Comparison of ENCODE assay signal across 8 cellular contexts in genomic region chr13:38350114-38350617, GRCh38. TPM values are rescaled to one million over a fixed set of nuclear protein-coding genes. Genes with fewer than 3 reads are reported as not detected.
DNase-seq lines count a peak whose midpoint lies in the region; ATAC-seq and TF ChIP-seq lines count a peak whose summit lies in the region.

No MANE protein-coding gene starts in this region.

- H3K4me1 ChIP-seq in Panc1 (ENCODE audit: control insufficient read depth, insufficient read depth, low read length) (peaks cover 8% of the 10 kb centered on the region; the same call in 1 of the 2 replicates), heart left ventricle (peaks cover 0 to 27% (median 17%) of the 10 kb centered on the region in 12 donors), psoas muscle (peaks cover 18% of the 10 kb centered on the region)

- peak overlapping the region; percentile 91 for H3K4me3 ChIP-seq in AG04450 (ENCODE audit: low read depth, low read length)
- H3K4me3 ChIP-seq in Panc1 (ENCODE audit: low read depth in 2 of 2, low read length in 2 of 2), result peak overlapping the region; percentile 78 to 97
- peak overlapping the region; percentile 62 to 88 (median 81) for H3K4me3 ChIP-seq in heart left ventricle
- peak overlapping the region; percentile 90 for H3K4me3 ChIP-seq in psoas muscle

- peaks cover 52% of the 10 kb centered on the region for H3K4me1 Mint-ChIP-seq in activated naive CD4-positive, alpha-beta T cell treated with anti-CD3 and anti-CD28 coated beads, Interleukin-2, amount 50 U/mL, for 24 hours

- intact Hi-C loops in Panc1 (cut with micrococcal nuclease; ENCODE audit: unreplicated experiment) (no loop called here), heart left ventricle (cut with DNase I) (no loop called here), psoas muscle (cut with DNase I) (no loop called here)

- 0 to 1% (median 1%) methylated on average over 14 to 19 of the region's 19 CpGs for WGBS in heart left ventricle, 4 donors
- WGBS in psoas muscle, 3 donors, result 0 to 1% (median 0%) methylated on average over 19 of the region's 19 CpGs

- DNase-seq in AG04450 (ENCODE audit: low read depth, low spot score), result no peak
- no peak for DNase-seq in Panc1 (ENCODE audit: low read depth, low spot score)
- peak in 4 of 5 donors; percentile 50 to 72 (median 58) for DNase-seq in heart left ventricle
- peak; percentile 56 to 73 for DNase-seq in psoas muscle
- DNase-seq in retina, result no peak

- no peak for TF ChIP-seq POLR2A in heart left ventricle (IDR thresholded peaks at IDR 0.05)

- H3K4me3 Mint-ChIP-seq in activated naive CD4-positive, alpha-beta T cell treated with anti-CD3 and anti-CD28 coated beads, Interleukin-2, amount 50 U/mL, for 24 hours, result peak overlapping the region; percentile 95

- in situ Hi-C loops in Panc1 (cut with HindIII; ENCODE audit: low pct_unique_long_range_greater_than_20kb, low sequenced_read_pairs), result no loop called here

- H3K36me3 ChIP-seq in Panc1 (ENCODE audit: control insufficient read depth, insufficient read depth, low read length) (peaks cover 12% of the 10 kb centered on the region), heart left ventricle (peaks cover 0 to 41% (median 19%) of the 10 kb centered on the region in 9 donors), psoas muscle (ENCODE audit: insufficient read depth in 1 of 2, low read depth in 1 of 2) (peaks cover 0 to 31% of the 10 kb centered on the region in 2 donors)

- TF ChIP-seq CTCF in AG04450 (IDR thresholded peaks at IDR 0.05; ENCODE audit: low read depth, low read length) (no peak), Panc1 (IDR thresholded peaks at IDR 0.05) (no peak), heart left ventricle (IDR thresholded peaks at IDR 0.05) (no peak), psoas muscle (IDR thresholded peaks at IDR 0.05) (no peak)

- BruUV-seq in Panc1 (replicated peaks; lab: Mats Ljungman, UMichigan), result no TSS peak

- H3K9me3 ChIP-seq in AG04450 (ENCODE audit: control insufficient read depth, insufficient read depth, low read length), result no peaks in the 10 kb centered on the region
- H3K9me3 ChIP-seq in Panc1 (ENCODE audit: control insufficient read depth, insufficient read depth, low read depth, low read length), result no peaks in the 10 kb centered on the region
- H3K9me3 ChIP-seq in heart left ventricle, result no peaks in the 10 kb centered on the region
- no peaks in the 10 kb centered on the region for H3K9me3 ChIP-seq in psoas muscle

- H3K27ac ChIP-seq in AG04450 (ENCODE audit: low read depth, low read length), result peak overlapping the region; percentile 95
- H3K27ac ChIP-seq in Panc1 (ENCODE audit: low read length), result peak overlapping the region; percentile 94
- peak overlapping the region; percentile 82 to 93 (median 88) for H3K27ac ChIP-seq in heart left ventricle
- H3K27ac ChIP-seq in psoas muscle, result peak overlapping the region; percentile 90

- H3K27me3 ChIP-seq in AG04450 (ENCODE audit: control insufficient read depth, insufficient read depth, low read length) (no peaks in the 10 kb centered on the region), Panc1 (ENCODE audit: control insufficient read depth, insufficient read depth, low read length) (no peaks in the 10 kb centered on the region), heart left ventricle (no peaks in the 10 kb centered on the region), psoas muscle (ENCODE audit: insufficient read depth in 3 of 3, low read length in 2 of 3) (no peaks in the 10 kb centered on the region)

- H3K27ac Mint-ChIP-seq in activated naive CD4-positive, alpha-beta T cell treated with anti-CD3 and anti-CD28 coated beads, Interleukin-2, amount 50 U/mL, for 24 hours, result peak overlapping the region; percentile 97

- no peaks in the 10 kb centered on the region for H3K27me3 Mint-ChIP-seq in activated naive CD4-positive, alpha-beta T cell treated with anti-CD3 and anti-CD28 coated beads, Interleukin-2, amount 50 U/mL, for 24 hours

- ATAC-seq in GM18867 (IDR thresholded peaks at IDR 0.05; ENCODE audit: unreplicated experiment) (peak; percentile 42), HG03108 (IDR thresholded peaks at IDR 0.05; ENCODE audit: unreplicated experiment) (peak; percentile 18), Panc1 (peak; percentile 61), heart left ventricle (peak; percentile 44 to 72 (median 60)), psoas muscle (peak; percentile 46 to 71 (median 60))

- H3K36me3 Mint-ChIP-seq in activated naive CD4-positive, alpha-beta T cell treated with anti-CD3 and anti-CD28 coated beads, Interleukin-2, amount 50 U/mL, for 24 hours, result peaks cover 22% of the 10 kb centered on the region

- H3K9me3 Mint-ChIP-seq in activated naive CD4-positive, alpha-beta T cell treated with anti-CD3 and anti-CD28 coated beads, Interleukin-2, amount 50 U/mL, for 24 hours, result no peaks in the 10 kb centered on the region

- POLR2A ChIA-PET in AG04450 (lab: Yijun Ruan, JAX), result interaction anchor here (1.1 kb wide), 1 partner anchor 14 kb away, joined by 3 read pairs; no protein-coding TSS in a partner anchor
- POLR2A ChIA-PET in Panc1 (lab: Charles Lee), result interaction anchor here (0.8 kb wide), 1 partner anchor 14 kb away, joined by 4 read pairs; no protein-coding TSS in a partner anchor

- CTCF ChIA-PET in AG04450 (lab: Charles Lee) (no interaction called here), Panc1 (lab: Charles Lee) (no interaction called here)

RNA-seq across cellular contexts. Expression of gene UFM1, which starts 0.5 kb away (rescaled TPM):
- polyA plus RNA-seq in AG04450 (2011; rRNA removed) (60.5 and 80.1 TPM in 2 replicates), heart left ventricle (10 to 100 TPM; 17.3 to 35.4 TPM), psoas muscle (10 to 100 TPM; 27.7 to 56.8 (median 42.9) TPM)
- 30.1 and 46.4 TPM in 2 replicates for polyA minus RNA-seq in AG04450 (2011; rRNA and poly(A)+ RNA removed)
- total RNA-seq in Panc1 (2021; ENCODE audit: unreplicated experiment) (34.6 TPM), heart left ventricle (10 to 100 TPM; 14.6 to 40.8 (median 27.9) TPM), psoas muscle (10 to 100 TPM; 19.8 to 35.8 (median 25.8) TPM)
- 25.7 TPM for polyA plus RNA-seq in Panc1 (2012; ENCODE audit: insufficient read length)

Comparison
In these comparisons a context has a peak if more than half of its experiments do, and no peak if none do; other contexts are left out.
1. DNase-seq: peak in heart left ventricle (4 of 5) and psoas muscle (2 of 2); none in AG04450 (single experiment), Panc1 (single experiment) and retina (single experiment).
2. Peak in every context shown above with its lines, with median percentiles within 50 percentile points of each other: H3K27ac ChIP-seq, H3K4me3 ChIP-seq and ATAC-seq.